23 cellular contexts compared by ENCODE assay signal in genomic region chrX:1877780-1878179, GRCh38.
"Had no signal": no experiment of that assay in that cellular context is flagged by ENCODE, and none has a peak within 500 bp of the region (broad histone marks: within the 10 kb centered on the region; RNA-seq: fewer than 3 reads in every experiment).

No MANE protein-coding gene starts in this region.

- H3K9me3 ChIP-seq: Peyer's patch, SJCRH30 had no signal

- H3K4me3 ChIP-seq: PC-9, Peyer's patch, SJCRH30 had no signal

- H2AFZ ChIP-seq: PC-9 had no signal

- ATAC-seq: HepG2, Right ventricle myocardium inferior had no signal

- H3K9ac ChIP-seq: KMS-11 had no signal

- H3K4me1 ChIP-seq: Peyer's patch, SJCRH30 had no signal

- H3K36me3 ChIP-seq: Peyer's patch, SJCRH30 had no signal

- DNase-seq: IMR-90, Kasumi-1, MM.1S, NCI-H1092 treated with DMSO at 0.1 percent for 48 hours, NCI-H1436, NCI-H187, NCI-H2029, NCI-H2081 treated with DMSO at 0.1 percent for 48 hours, NCI-H2171, NCI-H226, NCI-H446, NCI-H510A, NCI-H524 treated with DMSO at 0.1 percent for 48 hours, NCI-H69, NCI-H774, PC-9, Peyer's patch, SHP77 treated with DMSO at 0.1 percent for 48 hours, SJCRH30, SW 1271 had no signal

- H3K4me2 ChIP-seq: KMS-11, PC-9 had no signal

- H3K27me3 ChIP-seq: Peyer's patch, SJCRH30 had no signal

- H3K27ac ChIP-seq: KMS-11, PC-9, Peyer's patch, SJCRH30 had no signal

- FAIRE-seq: HepG2 had no signal
